8 cellular contexts compared by ENCODE assay signal in genomic region chr1:1063945-1064831, GRCh38. TPM values are rescaled to one million over a fixed set of nuclear protein-coding genes. Genes with fewer than 3 reads are reported as not detected.
DNase-seq lines count a peak whose midpoint lies in the region; ATAC-seq, FAIRE-seq and TF ChIP-seq lines count a peak whose summit lies in the region.

No MANE protein-coding gene starts in this region.

- DNase-seq in H54 (ENCODE audit: insufficient read length, low spot score): peak; percentile 94
- peak; percentile 34 for DNase-seq in MM.1S
- DNase-seq in WTC11 (ENCODE audit: low spot score): peak; percentile 79
- DNase-seq in breast epithelium (ENCODE audit: low spot score in 2 of 2): no peak
- DNase-seq in left lobe of liver (ENCODE audit: low spot score): peak; percentile 70
- peak; percentile 90 for DNase-seq in stimulated activated CD8-positive, alpha-beta memory T cell treated with anti-CD3 and anti-CD28 coated beads, Interleukin-12 subunit alpha, Interleukin-12 subunit beta, amount 100 ng/mL, for 4 hours (ENCODE audit: low read depth)
- DNase-seq in DMS114 treated with DMSO at 0.1 percent for 48 hours (lab: John Stamatoyannopoulos, UW; ENCODE audit: unreplicated experiment): no peak

- no peak overlapping the region for H3K27ac Mint-ChIP-seq in WTC11

- H3K27ac ChIP-seq in MM.1S (ENCODE audit: low read length): no peak overlapping the region
- H3K27ac ChIP-seq in breast epithelium: no peak overlapping the region

- no peak overlapping the region for H3K4me3 Mint-ChIP-seq in WTC11

- H3K9me2 ChIP-seq in MM.1S (replicated peaks; ENCODE audit: insufficient read depth, low read length): no peaks in the 10 kb centered on the region

- POLR2A ChIA-PET in WTC11 (lab: Charles Lee): interaction anchor here (0.6 kb wide), 1 partner anchor 74 kb away, joined by 3 read pairs; no protein-coding TSS in a partner anchor

- no peaks in the 10 kb centered on the region for H3K9me3 ChIP-seq in MM.1S (replicated peaks; ENCODE audit: insufficient read depth, low read length)
- H3K9me3 ChIP-seq in breast epithelium: no peaks in the 10 kb centered on the region

- no peaks in the 10 kb centered on the region for H3K36me3 Mint-ChIP-seq in WTC11

- H3K4me1 Mint-ChIP-seq in WTC11: peaks cover 5% of the 10 kb centered on the region; the same call in 1 of the 2 replicates

- peak overlapping the region; percentile 54; the same call in 1 of the 2 replicates for H2AFZ ChIP-seq in MM.1S (ENCODE audit: low read length)

- H3K4me3 ChIP-seq in MM.1S (ENCODE audit: low read length) (no peak overlapping the region), breast epithelium (peak overlapping the region in 2 of 3 donors; percentile 20 to 49)

- peaks cover 30% of the 10 kb centered on the region for H3K27me3 Mint-ChIP-seq in WTC11 (ENCODE audit: low read depth)

- no peaks in the 10 kb centered on the region for H3K9me3 Mint-ChIP-seq in WTC11

- H3K27me3 ChIP-seq in MM.1S (replicated peaks; ENCODE audit: insufficient read depth, low read length) (peaks cover 70% of the 10 kb centered on the region), breast epithelium (peaks cover 0 to 18% of the 10 kb centered on the region in 2 donors)

- no peak for FAIRE-seq in H54 (lab: Jason Lieb, UNC)

- ATAC-seq in WTC11 (peak; percentile 49), left lobe of liver (peak; percentile 74)

- no peak overlapping the region for H3K9ac ChIP-seq in MM.1S (ENCODE audit: low read length)

- H4K20me1 ChIP-seq in MM.1S (ENCODE audit: insufficient read depth, low read length): no peaks in the 10 kb centered on the region

- no peaks in the 10 kb centered on the region for H3K79me2 ChIP-seq in MM.1S (ENCODE audit: low read length)

- TF ChIP-seq POLR2A in GM10847 (IDR thresholded peaks at IDR 0.05; ENCODE audit: extremely low read depth, insufficient read length) (peak; percentile 61), H54 (IDR thresholded peaks at IDR 0.05; ENCODE audit: low read depth, low read length) (no peak), breast epithelium (IDR thresholded peaks at IDR 0.05) (no peak)

- H3K36me3 ChIP-seq in MM.1S (replicated peaks; ENCODE audit: insufficient read depth, low read length) (no peaks in the 10 kb centered on the region), breast epithelium (no peaks in the 10 kb centered on the region)

- CTCF ChIA-PET in WTC11 (lab: Charles Lee): interaction anchor here (0.6 to 3.4 kb wide), 39 partner anchors 8 to 362 kb away, joined by 3 to 77 read pairs (median 5); partner anchors contain the start of genes ISG15, KLHL17, PERM1 and PLEKHN1

- no peaks in the 10 kb centered on the region for H3F3A ChIP-seq in MM.1S (ENCODE audit: insufficient read depth, low read length)

- intact Hi-C loops in breast epithelium (cut with DNase I; ENCODE audit: low total_unique reads): loop anchor here (5.0 kb wide), 1 partner anchor 67 kb away; no protein-coding TSS in a partner anchor

- peak overlapping the region; percentile 59; the same call in 1 of the 2 replicates for H3K4me2 ChIP-seq in MM.1S (ENCODE audit: low read depth, low read length)

- TF ChIP-seq CTCF in MM.1S (IDR thresholded peaks at IDR 0.05; ENCODE audit: low read length) (peak; percentile 93), WTC11 (IDR thresholded peaks at IDR 0.05) (peak; percentile 68), breast epithelium (IDR thresholded peaks at IDR 0.05) (peak; percentile 65 to 92 (median 86))

- H3K4me1 ChIP-seq in MM.1S (ENCODE audit: low read length) (peaks cover 4% of the 10 kb centered on the region; the same call in 1 of the 2 replicates), breast epithelium (peaks cover 6 to 12% of the 10 kb centered on the region in 2 donors)

TF ChIP-seq in WTC11, 78 proteins besides CTCF, POLR2A, EP300 and RAD21:
- peak; percentile 48; the same call in 1 of the 2 replicates for TF ChIP-seq ZNF423 (CRISPR knock-in tag; IDR thresholded peaks at IDR 0.05)
- TF ChIP-seq MAX (CRISPR knock-in tag; IDR thresholded peaks at IDR 0.05): 0 out of 2 replicates have a peak, but pooled peaks have one; percentile 22
- TF ChIP-seq TCF7 (CRISPR knock-in tag; IDR thresholded peaks at IDR 0.05; ENCODE audit: low read depth): no peak
- 0 out of 2 replicates have a peak, but pooled peaks have one; percentile 50 for TF ChIP-seq HMGXB4 (CRISPR knock-in tag; IDR thresholded peaks at IDR 0.05)
- TF ChIP-seq GABPB1 (CRISPR knock-in tag; IDR thresholded peaks at IDR 0.05): peak; percentile 96

RNA-seq across cellular contexts. Expression of gene RNF223, which starts 9.9 kb away (rescaled TPM):
- total RNA-seq in WTC11 (2021) (not detected in 3 replicates), breast epithelium (1 to 10 TPM in 1 of 3 donors, under 1 TPM in 1, not detected in 1; 0.33 to 2.8 TPM), left lobe of liver (not detected)

RNA-seq across cellular contexts. Expression of gene AGRN, which starts 44.3 kb away (rescaled TPM):
- total RNA-seq in WTC11 (2021) (184 to 198 TPM (median 186 TPM) in 3 replicates), breast epithelium (10 to 100 TPM in 2 of 3 donors, 1 to 10 TPM in 1; 9.1 to 37.0 (median 30.5) TPM), left lobe of liver (39.3 TPM)

RNA-seq across cellular contexts. Expression of gene ISG15, which starts 50.9 kb away (rescaled TPM):
- 29.5 to 38.3 TPM (median 36.1 TPM) in 3 replicates for total RNA-seq in WTC11 (2021)
- total RNA-seq in breast epithelium: 10 to 100 TPM; 15.5 to 31.5 (median 18.0) TPM
- total RNA-seq in left lobe of liver: 26.3 TPM

RNA-seq across cellular contexts. Expression of gene C1orf159, which starts 51.7 kb away (rescaled TPM):
- total RNA-seq in WTC11 (2021): 13.9 to 17.8 TPM (median 14.0 TPM) in 3 replicates
- total RNA-seq in breast epithelium: 10 to 100 TPM in 2 of 3 donors, 1 to 10 TPM in 1; 6.9 to 24.0 (median 12.5) TPM
- total RNA-seq in left lobe of liver: 8.4 TPM

Comparison
In these comparisons a context has a peak if more than half of its experiments do, and no peak if none do; other contexts are left out.
1. DNase-seq: peak in H54 (single experiment), MM.1S (single experiment), WTC11 (single experiment), left lobe of liver (single experiment) and stimulated activated CD8-positive, alpha-beta memory T cell treated with anti-CD3 and anti-CD28 coated beads, Interleukin-12 subunit alpha, Interleukin-12 subunit beta, amount 100 ng/mL, for 4 hours (single experiment); none in breast epithelium (0 of 2) and DMS114 treated with DMSO at 0.1 percent for 48 hours (single experiment).
2. Peak in every context shown above with its lines, with median percentiles within 50 percentile points of each other: CTCF ChIP-seq.